In the genomic region with DNA sequence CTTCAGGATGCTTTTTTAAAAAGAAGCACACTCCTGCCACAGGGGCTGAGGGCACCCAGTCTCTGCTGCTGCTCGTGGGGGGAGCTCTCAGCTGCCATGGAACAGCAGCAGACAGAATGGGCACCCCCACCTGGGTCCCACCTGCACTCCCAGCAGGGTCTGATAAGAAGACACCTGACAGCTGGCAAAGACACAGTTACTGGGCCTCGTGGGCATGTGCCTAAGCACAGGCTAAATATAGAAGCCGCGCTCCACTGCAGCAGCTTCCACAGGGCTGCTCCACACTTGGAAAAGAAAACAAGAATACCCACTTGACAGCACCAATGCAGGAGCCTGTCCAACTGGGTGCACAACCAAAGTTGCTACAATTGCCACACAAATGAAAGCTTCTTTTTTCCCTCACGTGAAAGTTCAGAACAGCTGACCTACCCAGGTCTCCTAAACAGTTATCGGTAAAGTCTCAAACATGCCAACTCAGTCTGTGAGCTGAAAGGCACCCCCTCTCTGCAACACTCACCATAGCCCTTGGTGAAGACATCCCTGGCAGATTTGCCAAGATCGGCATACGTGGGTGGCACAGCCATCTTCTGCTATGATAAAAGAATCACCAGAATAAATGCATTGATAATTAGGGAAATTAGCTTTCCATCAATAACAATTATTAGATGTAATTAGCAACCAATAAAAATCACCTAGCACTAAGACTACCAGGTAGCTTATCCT, we compare ENCODE assay signal across 13 cellular contexts. TPM values are rescaled to one million over a fixed set of nuclear protein-coding genes. Genes with fewer than 3 reads are reported as not detected.
DNase-seq lines count a peak whose midpoint lies in the region; ATAC-seq and TF ChIP-seq lines count a peak whose summit lies in the region.
"Had no signal": no experiment of that assay in that cellular context is flagged by ENCODE, and none has a peak within 500 bp of the region (broad histone marks: within the 10 kb centered on the region; RNA-seq: fewer than 3 reads in every experiment).

No MANE protein-coding gene starts in this region.

- H3K9me2 ChIP-seq in OCI-LY7 (ENCODE audit: insufficient read depth, low read length), result no peaks in the 10 kb centered on the region

- TF ChIP-seq CTCF in OCI-LY7 (conservative IDR thresholded peaks at IDR 0.05; ENCODE audit: low read length) (no peak), gastrocnemius medialis (IDR thresholded peaks at IDR 0.05 in 4 of 5, conservative IDR thresholded peaks at IDR 0.05 in 1 of 5) (no peak)

- ATAC-seq in gastrocnemius medialis, result peak; percentile 63 to 68
- no peak for ATAC-seq in HG03045 (IDR thresholded peaks at IDR 0.05; ENCODE audit: unreplicated experiment)

- no peak overlapping the region for H3K4me3 ChIP-seq in OCI-LY7 (ENCODE audit: low read depth, low read length, poor library complexity, severe bottlenecking)
- peak overlapping the region in 1 of 4 donors; percentile 2 for H3K4me3 ChIP-seq in gastrocnemius medialis
- H3K4me3 ChIP-seq in mesenchymal stem cell (ENCODE audit: insufficient read depth in 1 of 2, low read depth in 1 of 2, low read length in 2 of 2), result no peak overlapping the region

- H2BK15ac ChIP-seq in mesenchymal stem cell (ENCODE audit: low read depth, poor library complexity, severe bottlenecking), result no peak overlapping the region

- no peak overlapping the region for H2BK5ac ChIP-seq in mesenchymal stem cell (ENCODE audit: low read depth, low read length, poor library complexity, severe bottlenecking)

- H3K79me2 ChIP-seq in OCI-LY7 (ENCODE audit: insufficient read depth, low read depth, low read length), result peaks cover 65% of the 10 kb centered on the region

- H2BK120ac ChIP-seq in mesenchymal stem cell (ENCODE audit: low read depth, low read length), result no peak overlapping the region

- POLR2A ChIA-PET in OCI-LY7 (lab: Charles Lee), result interaction anchor here (0.6 to 3.9 kb wide), 4 partner anchors 10 to 98 kb away, joined by 3 to 24 read pairs (median 4); no protein-coding TSS in a partner anchor

- no peak overlapping the region for H2AK5ac ChIP-seq in mesenchymal stem cell (ENCODE audit: low read length, severe bottlenecking)

- no peak overlapping the region for H3K18ac ChIP-seq in mesenchymal stem cell (ENCODE audit: low read depth in 1 of 2, low read length in 2 of 2)

- no peak overlapping the region for H3K4ac ChIP-seq in mesenchymal stem cell (ENCODE audit: low read depth in 1 of 2, low read length in 2 of 2)

- H4K91ac ChIP-seq in mesenchymal stem cell (ENCODE audit: low read length), result no peak overlapping the region

- peaks cover 11% of the 10 kb centered on the region for H3K79me1 ChIP-seq in mesenchymal stem cell (replicated peaks; ENCODE audit: low read length, poor library complexity, severe bottlenecking)

- H4K20me1 ChIP-seq in OCI-LY7 (ENCODE audit: insufficient read depth, low read length), result peaks cover 38% of the 10 kb centered on the region

- H3K9me3 ChIP-seq in OCI-LY7 (ENCODE audit: low read length) (no peaks in the 10 kb centered on the region), gastrocnemius medialis (no peaks in the 10 kb centered on the region), mesenchymal stem cell (ENCODE audit: control insufficient read depth, low read length) (no peaks in the 10 kb centered on the region)

- peak overlapping the region in 1 of 2 experiments; percentile 18 for H2BK12ac ChIP-seq in mesenchymal stem cell (ENCODE audit: low read length in 2 of 2)

- peak in 1 of 2 donors; percentile 15 for TF ChIP-seq POLR2A in gastrocnemius medialis (IDR thresholded peaks at IDR 0.05)

- peaks cover 52% of the 10 kb centered on the region for H3K4me1 ChIP-seq in OCI-LY7 (ENCODE audit: insufficient read depth, low read length, poor library complexity, severe bottlenecking)
- H3K4me1 ChIP-seq in gastrocnemius medialis, result peaks cover 73 to 76% of the 10 kb centered on the region in 2 donors
- H3K4me1 ChIP-seq in mesenchymal stem cell (ENCODE audit: control insufficient read depth, insufficient read depth, low read depth, low read length), result peaks cover 23% of the 10 kb centered on the region

- H3K23ac ChIP-seq in mesenchymal stem cell (ENCODE audit: low read length in 2 of 2), result no peak overlapping the region

- BruUV-seq in OCI-LY7 (replicated peaks; lab: Mats Ljungman, UMichigan), result no TSS peak

- intact Hi-C loops in OCI-LY7 (cut with micrococcal nuclease; ENCODE audit: unreplicated experiment), result no loop called here
- intact Hi-C loops in cardiac septum (cut with DNase I), result no loop called here
- intact Hi-C loops in gastrocnemius medialis (cut with DNase I; ENCODE audit: low total_unique reads), result loop anchor here (5.0 kb wide), 1 partner anchor 170 kb away; no protein-coding TSS in a partner anchor

- H4K8ac ChIP-seq in mesenchymal stem cell (ENCODE audit: low read length), result no peak overlapping the region

- DNase-seq in NCI-H146 (lab: John Stamatoyannopoulos, UW) (peak; percentile 72), NCI-H146 treated with DMSO at 0.1 percent for 48 hours (lab: John Stamatoyannopoulos, UW; ENCODE audit: unreplicated experiment) (no peak), OCI-LY7 (ENCODE audit: low spot score) (peak; percentile 45), cardiac septum (ENCODE audit: low spot score) (peak; percentile 81), gastrocnemius medialis (peak; percentile 82 to 83), mesenchymal stem cell (no peak), NK-92 (lab: John Stamatoyannopoulos, UW; ENCODE audit: unreplicated experiment) (no peak)
- DNase-seq: activated CD8-positive, alpha-beta memory T cell treated with anti-CD3 and anti-CD28 coated beads, Interleukin-2, amount 50 U/mL, for 48 hours; aorta; GF-D8; NCI-H1092; stimulated activated naive CD4-positive, alpha-beta T cell had no signal

- H3K27ac ChIP-seq in OCI-LY7 (ENCODE audit: low read depth, low read length, poor library complexity, severe bottlenecking), result peak overlapping the region; percentile 6
- peak overlapping the region; percentile 91 to 100 (median 98) for H3K27ac ChIP-seq in gastrocnemius medialis
- no peak overlapping the region for H3K27ac ChIP-seq in mesenchymal stem cell (ENCODE audit: low read length, poor library complexity, severe bottlenecking)

- no peak overlapping the region for H2AFZ ChIP-seq in OCI-LY7 (ENCODE audit: low read length)
- H2AFZ ChIP-seq in mesenchymal stem cell (ENCODE audit: low read depth, low read length), result no peak overlapping the region

- CTCF ChIA-PET in OCI-LY7 (lab: Charles Lee; ENCODE audit: unreplicated experiment), result interaction anchor here (1.2 kb wide), 1 partner anchor 23 kb away, joined by 3 read pairs; no protein-coding TSS in a partner anchor

- H3K9ac ChIP-seq in mesenchymal stem cell (ENCODE audit: low read length), result no peak overlapping the region

- in situ Hi-C loops in gastrocnemius medialis (cut with MboI; ENCODE audit: low sequenced_read_pairs in 4 of 4), result no loop called here

- H3K36me3 ChIP-seq in OCI-LY7 (ENCODE audit: insufficient read depth, low read length) (peaks cover 64% of the 10 kb centered on the region), gastrocnemius medialis (peaks cover 0 to 42% of the 10 kb centered on the region in 2 donors), mesenchymal stem cell (ENCODE audit: control insufficient read depth in 1 of 2, insufficient read depth in 2 of 2, low read depth in 1 of 2, low read length in 2 of 2) (peaks cover 28 to 42% of the 10 kb centered on the region in 2 experiments)

- H3K4me2 ChIP-seq in OCI-LY7 (ENCODE audit: low read length), result peak overlapping the region; percentile 30
- H3K4me2 ChIP-seq in mesenchymal stem cell (ENCODE audit: low read length, poor library complexity, severe bottlenecking), result no peak overlapping the region

- H3K14ac ChIP-seq in mesenchymal stem cell (ENCODE audit: low read length in 2 of 2), result no peak overlapping the region

- H3K27me3 ChIP-seq in gastrocnemius medialis, result no peaks in the 10 kb centered on the region
- H3K27me3 ChIP-seq in mesenchymal stem cell (ENCODE audit: control insufficient read depth in 1 of 2, insufficient read depth in 1 of 2, low read length in 2 of 2), result no peaks in the 10 kb centered on the region

- WGBS in mesenchymal stem cell, result 95% methylated on average over 6 of the region's 8 CpGs

RNA-seq across cellular contexts. Expression of gene VDAC1, which starts 12.2 kb away (rescaled TPM):
- 143 and 157 TPM in 2 replicates for total RNA-seq in OCI-LY7 (2014; rRNA removed; shearing (Covaris generic))
- total RNA-seq in OCI-LY7 (2022), result 247 and 253 TPM in 2 replicates
- 429 TPM for total RNA-seq in cardiac septum
- total RNA-seq in gastrocnemius medialis, result 100 to 1,000 TPM; 412 to 611 (median 495) TPM
- 183 TPM for polyA plus RNA-seq in mesenchymal stem cell (2013, experiment 1 of 2)
- polyA plus RNA-seq in mesenchymal stem cell (2013, experiment 2 of 2), result 184 TPM

RNA-seq across cellular contexts. Expression of gene C5orf15, which starts 24.2 kb away (rescaled TPM):
- total RNA-seq in OCI-LY7 (2014; rRNA removed; shearing (Covaris generic)), result 32.5 and 46.4 TPM in 2 replicates
- 32.2 and 39.2 TPM in 2 replicates for total RNA-seq in OCI-LY7 (2022)
- total RNA-seq in cardiac septum, result 22.5 TPM
- 10 to 100 TPM; 18.7 to 30.3 (median 24.4) TPM for total RNA-seq in gastrocnemius medialis
- 132 TPM for polyA plus RNA-seq in mesenchymal stem cell (2013, experiment 1 of 2)
- polyA plus RNA-seq in mesenchymal stem cell (2013, experiment 2 of 2), result 138 TPM

Comparison
In these comparisons a context has a peak if more than half of its experiments do, and no peak if none do; other contexts are left out.
1. DNase-seq: peak in NCI-H146 (single experiment), OCI-LY7 (single experiment), cardiac septum (single experiment) and gastrocnemius medialis (2 of 2); none in NCI-H146 treated with DMSO at 0.1 percent for 48 hours (single experiment), mesenchymal stem cell (single experiment) and NK-92 (single experiment).